ENCODE assay signal across 21 cellular contexts in the genomic region with DNA sequence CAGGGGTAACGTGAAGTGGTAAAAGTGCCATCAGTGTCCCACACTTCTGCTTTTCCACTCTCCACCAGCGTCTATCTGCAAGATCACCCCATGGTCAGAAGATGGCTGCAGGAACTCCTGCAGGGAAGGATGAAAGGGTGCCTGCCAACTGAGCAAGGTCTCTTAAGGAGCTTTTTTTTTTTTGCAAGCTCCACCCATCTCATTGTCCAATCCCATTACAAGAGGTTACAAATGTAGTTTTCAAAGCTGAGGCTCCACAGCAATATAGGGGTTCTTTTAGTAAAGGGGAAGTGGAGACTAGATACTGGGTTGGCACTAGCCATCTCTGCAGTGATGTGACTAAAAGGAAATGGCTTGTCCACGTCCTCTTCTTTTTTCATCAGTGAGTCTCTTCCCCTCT. TPM values are rescaled to one million over a fixed set of nuclear protein-coding genes. Genes with fewer than 3 reads are reported as not detected.
DNase-seq lines count a peak whose midpoint lies in the region; ATAC-seq, FAIRE-seq and TF ChIP-seq lines count a peak whose summit lies in the region.
"Had no signal": no experiment of that assay in that cellular context is flagged by ENCODE, and none has a peak within 500 bp of the region (broad histone marks: within the 10 kb centered on the region; RNA-seq: fewer than 3 reads in every experiment).

No MANE protein-coding gene starts in this region.

- ATAC-seq in GM18517 (IDR thresholded peaks at IDR 0.05; ENCODE audit: unreplicated experiment) (peak; percentile 37), K562 (no peak), HG02678 (IDR thresholded peaks at IDR 0.05; ENCODE audit: unreplicated experiment) (no peak)
- ATAC-seq: left lobe of liver; stimulated activated effector memory CD8-positive, alpha-beta T cell treated with anti-CD3 and anti-CD28 coated beads, Interleukin-12 subunit alpha, Interleukin-12 subunit beta, amount 100 ng/mL, for 72 hours had no signal

- no peaks in the 10 kb centered on the region for H3K9me1 ChIP-seq in K562 (ENCODE audit: control insufficient read depth, insufficient read depth, low read length)

- TF ChIP-seq RAD21 in K562 (CRISPR knock-in tag; conservative IDR thresholded peaks at IDR 0.05 in 1 of 2, IDR thresholded peaks at IDR 0.05 in 1 of 2), result no peak

- H4K20me1 ChIP-seq in K562 (replicated peaks; ENCODE audit: control insufficient read depth, insufficient read depth, low read length), result no peaks in the 10 kb centered on the region

- no peak overlapping the region for H3K27ac Mint-ChIP-seq in activated CD4-positive, alpha-beta memory T cell treated with anti-CD3 and anti-CD28 coated beads for 36 hours
- H3K27ac Mint-ChIP-seq: CD4-positive, alpha-beta memory T cell; HFFc6; stimulated activated effector memory CD8-positive, alpha-beta T cell treated with anti-CD3 and anti-CD28 coated beads, Interleukin-12 subunit alpha, Interleukin-12 subunit beta, amount 100 ng/mL, for 72 hours had no signal

- no peaks in the 10 kb centered on the region for H3K36me3 Mint-ChIP-seq in activated CD4-positive, alpha-beta memory T cell treated with anti-CD3 and anti-CD28 coated beads for 36 hours
- H3K36me3 Mint-ChIP-seq: CD4-positive, alpha-beta memory T cell; stimulated activated effector memory CD8-positive, alpha-beta T cell treated with anti-CD3 and anti-CD28 coated beads, Interleukin-12 subunit alpha, Interleukin-12 subunit beta, amount 100 ng/mL, for 72 hours had no signal

- H3K9ac ChIP-seq in K562 (ENCODE audit: insufficient read depth in 1 of 2, low read depth in 2 of 2, low read length in 2 of 2) (no peak overlapping the region), colonic mucosa (ENCODE audit: low read depth in 2 of 2, low read length in 2 of 2) (no peak overlapping the region)

- no peaks in the 10 kb centered on the region for H3K9me3 Mint-ChIP-seq in activated CD4-positive, alpha-beta memory T cell treated with anti-CD3 and anti-CD28 coated beads for 36 hours
- H3K9me3 Mint-ChIP-seq: CD4-positive, alpha-beta memory T cell; HFFc6; stimulated activated effector memory CD8-positive, alpha-beta T cell treated with anti-CD3 and anti-CD28 coated beads, Interleukin-12 subunit alpha, Interleukin-12 subunit beta, amount 100 ng/mL, for 72 hours had no signal

- intact Hi-C loops in K562 (cut with micrococcal nuclease) (no loop called here), colonic mucosa (cut with DNase I) (loop anchor here (5.0 kb wide), 1 partner anchor 57 kb away; no protein-coding TSS in a partner anchor), cardiac septum (cut with DNase I) (no loop called here)
- intact Hi-C loops in activated CD4-positive, alpha-beta memory T cell treated with anti-CD3 and anti-CD28 coated beads for 36 hours (cut with micrococcal nuclease), result no loop called here

- H2AFZ ChIP-seq in K562 (ENCODE audit: low read depth, low read length), result no peak overlapping the region

- H3K79me2 ChIP-seq in K562 (ENCODE audit: control insufficient read depth, insufficient read depth, low read length), result no peaks in the 10 kb centered on the region

- peaks cover 9 to 20% of the 10 kb centered on the region in 2 experiments; a peak in 4 of 5 replicates for H3K27me3 ChIP-seq in K562 (ENCODE audit: control insufficient read depth in 2 of 2, insufficient read depth in 2 of 2, low read length in 2 of 2)
- no peaks in the 10 kb centered on the region for H3K27me3 ChIP-seq in colonic mucosa
- H3K27me3 ChIP-seq: esophagus muscularis mucosa had no signal

- TF ChIP-seq CTCF in K562 (IDR thresholded peaks at IDR 0.05 in 2 of 3, conservative IDR thresholded peaks at IDR 0.05 in 1 of 3; ENCODE audit: insufficient read depth in 2 of 3, low read depth in 1 of 3, low read length in 3 of 3) (no peak), colonic mucosa (IDR thresholded peaks at IDR 0.05) (no peak)

- no peak for FAIRE-seq in K562 (lab: Jason Lieb, UNC)

- peaks cover 5% of the 10 kb centered on the region for H3K4me1 Mint-ChIP-seq in activated CD4-positive, alpha-beta memory T cell treated with anti-CD3 and anti-CD28 coated beads for 36 hours (ENCODE audit: low read depth)

- TF ChIP-seq POLR2A in K562 (conservative IDR thresholded peaks at IDR 0.05), result no peak

- no peak overlapping the region for H3K4me2 ChIP-seq in K562 (ENCODE audit: insufficient read depth, low read length)

- H3K27me3 Mint-ChIP-seq in activated CD4-positive, alpha-beta memory T cell treated with anti-CD3 and anti-CD28 coated beads for 36 hours, result peaks cover 62% of the 10 kb centered on the region

- H3K9me3 ChIP-seq in K562 (replicated peaks; ENCODE audit: control insufficient read depth, insufficient read depth, low read depth, low read length), result no peaks in the 10 kb centered on the region
- no peaks in the 10 kb centered on the region for H3K9me3 ChIP-seq in colonic mucosa
- H3K9me3 ChIP-seq: esophagus muscularis mucosa, transverse colon had no signal

- no peak for TF ChIP-seq EP300 in K562 (IDR thresholded peaks at IDR 0.05; ENCODE audit: low read length)

- BruUV-seq in K562 (replicated peaks; lab: Mats Ljungman, UMichigan), result no TSS peak

- H3K27ac ChIP-seq in K562 (ENCODE audit: extremely low read depth, low read depth, low read length) (no peak overlapping the region), colonic mucosa (no peak overlapping the region)
- H3K27ac ChIP-seq: cardiac muscle cell, esophagus muscularis mucosa, transverse colon had no signal

- WGBS in K562 (ENCODE audit: insufficient coverage, low coverage, missing lambda C conversion rate), result 0% methylated on average over 3 of the region's 3 CpGs

- no peak overlapping the region for H3K4me3 ChIP-seq in K562
- H3K4me3 ChIP-seq in colonic mucosa, result no peak overlapping the region
- H3K4me3 ChIP-seq: cardiac muscle cell, esophagus muscularis mucosa, transverse colon had no signal

- DNase-seq in AML-193 (lab: John Stamatoyannopoulos, UW), result peak; percentile 82 to 93
- peak; percentile 35 to 44 for DNase-seq in Kasumi-1 (lab: John Stamatoyannopoulos, UW)
- no peak for DNase-seq in K562 (ENCODE audit: extremely low read depth in 1 of 4, low spot score in 3 of 4)
- no peak for DNase-seq in colonic mucosa
- DNase-seq in activated CD4-positive, alpha-beta memory T cell treated with anti-CD3 and anti-CD28 coated beads for 36 hours, result no peak
- no peak for DNase-seq in cardiac septum (ENCODE audit: low spot score)
- DNase-seq: activated effector memory CD4-positive, alpha-beta T cell treated with anti-CD3 and anti-CD28 coated beads, Interleukin-2, amount 50 U/mL, for 16 hours; CD4-positive, alpha-beta memory T cell; HFFc6; MM.1S; NCI-H1930; NCI-H446 treated with DMSO at 0.1 percent for 48 hours; SHP77 treated with DMSO at 0.1 percent for 48 hours; transverse colon had no signal

- H3K36me3 ChIP-seq in K562 (ENCODE audit: control insufficient read depth, insufficient read depth, low read length), result no peaks in the 10 kb centered on the region
- no peaks in the 10 kb centered on the region for H3K36me3 ChIP-seq in colonic mucosa
- H3K36me3 ChIP-seq: cardiac muscle cell, esophagus muscularis mucosa, transverse colon had no signal

- POLR2A ChIA-PET in K562 (lab: Yijun Ruan, JAX), result interaction anchor here (0.7 kb wide), 1 partner anchor 40 kb away, joined by 3 read pairs; no protein-coding TSS in a partner anchor
- POLR2A ChIA-PET in activated CD4-positive, alpha-beta memory T cell treated with anti-CD3 and anti-CD28 coated beads for 36 hours (lab: Charles Lee), result no interaction called here

- in situ Hi-C loops in K562 (cut with MboI), result no loop called here

- CTCF ChIA-PET in K562 (lab: Yijun Ruan, JAX; ENCODE audit: low intra/inter-chr PET ratio), result no interaction called here
- CTCF ChIA-PET in activated CD4-positive, alpha-beta memory T cell treated with anti-CD3 and anti-CD28 coated beads for 36 hours (lab: Charles Lee), result no interaction called here

- H3K4me1 ChIP-seq in K562 (replicated peaks in 1 of 2; ENCODE audit: control insufficient read depth in 2 of 2, insufficient read depth in 2 of 2, low read length in 2 of 2) (peaks cover 0 to 10% of the 10 kb centered on the region in 2 experiments; a peak in 3 of 5 replicates), colonic mucosa (no peaks in the 10 kb centered on the region)

- H3K4me3 Mint-ChIP-seq in activated CD4-positive, alpha-beta memory T cell treated with anti-CD3 and anti-CD28 coated beads for 36 hours, result no peak overlapping the region
- H3K4me3 Mint-ChIP-seq: CD4-positive, alpha-beta memory T cell; HFFc6; stimulated activated effector memory CD8-positive, alpha-beta T cell treated with anti-CD3 and anti-CD28 coated beads, Interleukin-12 subunit alpha, Interleukin-12 subunit beta, amount 100 ng/mL, for 72 hours had no signal

TF ChIP-seq in K562, 482 proteins besides CTCF, POLR2A, EP300 and RAD21:
- TF ChIP-seq ZNF778 (CRISPR knock-in tag; IDR thresholded peaks at IDR 0.05) (no peak), NFATC3 (IDR thresholded peaks at IDR 0.05) (no peak), ZNF436 (CRISPR knock-in tag; IDR thresholded peaks at IDR 0.05) (no peak), RBFOX2 (IDR thresholded peaks at IDR 0.05; ENCODE audit: low read depth, low read length) (no peak), SPI1 (IDR thresholded peaks at IDR 0.05; ENCODE audit: borderline replicate concordance, low read depth, low read length) (peak; percentile 36; the same call in 1 of the 2 replicates)

RNA-seq across cellular contexts. Expression of gene BHLHE41, which starts 5.9 kb away (rescaled TPM):
- total RNA-seq in K562 (2011; cell fraction: chromatin; rRNA removed; ENCODE audit: low replicate concordance), result not detected in 2 replicates
- total RNA-seq in K562 (2011; cell fraction: nucleolus; rRNA removed), result not detected in 2 replicates
- total RNA-seq in K562 (2011; cell fraction: nucleoplasm; rRNA removed), result not detected in 2 replicates
- total RNA-seq in K562 (2014; rRNA removed) (not detected in 2 replicates), K562 (2014; rRNA removed; fragmentation: Illumina TruSeq; extraction: Trizol) (not detected in 2 replicates), K562 (2015; rRNA removed; fragmentation: Illumina TruSeq; extraction: Trizol) (not detected in 2 replicates), K562 (2021) (0.45 TPM in 1 of 2 replicates, not detected in the other), colonic mucosa (10 to 100 TPM; 13.3 to 31.8 TPM), cardiac septum (33.3 TPM)
- polyA plus RNA-seq in K562 (2011; rRNA removed) (not detected in 2 replicates), K562 (2014; fragmentation: Illumina TruSeq; extraction: Trizol) (not detected in 2 replicates), K562 (2014; fragmentation: Nextera tagmentation; extraction: Ambion mirVana) (not detected), K562 (2014; rRNA removed) (not detected in 2 replicates)
- not detected in 2 replicates for polyA plus RNA-seq in K562 (2011; cell fraction: cytosol; rRNA removed)
- polyA plus RNA-seq in K562 (2011; cell fraction: nucleus; rRNA removed), result not detected in 2 replicates
- 0.03 TPM in 1 of 2 replicates, not detected in the other for polyA plus RNA-seq in K562 (2012)
- not detected in 2 replicates for polyA minus RNA-seq in K562 (2011; rRNA and poly(A)+ RNA removed)
- polyA minus RNA-seq in K562 (2011; cell fraction: cytosol; rRNA and poly(A)+ RNA removed), result not detected in 2 replicates
- not detected in 2 replicates for polyA minus RNA-seq in K562 (2011; cell fraction: nucleus; rRNA and poly(A)+ RNA removed)
- total RNA-seq in activated CD4-positive, alpha-beta memory T cell treated with anti-CD3 and anti-CD28 coated beads for 36 hours, result not detected
- total RNA-seq: T-helper 2 cell treated with Interferon-gamma antibody and Interleukin-4, amounts not matched to agents 100 ng/mL and 5 ng/mL, for 36 hours had no signal
- polyA plus RNA-seq: CD4-positive, alpha-beta memory T cell had no signal

Comparison
In these comparisons a context has a peak if more than half of its experiments do, and no peak if none do; other contexts are left out.
1. DNase-seq: peak in AML-193 (2 of 2) and Kasumi-1 (2 of 2); none in K562 (0 of 4), colonic mucosa (single experiment), activated CD4-positive, alpha-beta memory T cell treated with anti-CD3 and anti-CD28 coated beads for 36 hours (single experiment) and cardiac septum (single experiment).
2. RNA of gene BHLHE41, which starts 5.9 kb away (total RNA-seq): 33.3 TPM in cardiac septum (single experiment) and 13.3 to 31.8 TPM in colonic mucosa; 0.45 TPM in K562 and not detected in activated CD4-positive, alpha-beta memory T cell treated with anti-CD3 and anti-CD28 coated beads for 36 hours; every median in the first group is over 4 times any median in the second.